ENCODE assay signal across 8 cellular contexts in genomic region chr19:1074512-1075283, GRCh38. TPM values are rescaled to one million over a fixed set of nuclear protein-coding genes. Genes with fewer than 3 reads are reported as not detected.
DNase-seq lines count a peak whose midpoint lies in the region; ATAC-seq and TF ChIP-seq lines count a peak whose summit lies in the region.

No MANE protein-coding gene starts in this region.

- H3K27ac ChIP-seq in lung (ENCODE audit: low read depth in 1 of 2, low read length in 1 of 2): peak overlapping the region in 1 of 2 donors; percentile 61

- no peaks in the 10 kb centered on the region for H3K9me3 Mint-ChIP-seq in activated naive CD4-positive, alpha-beta T cell treated with anti-CD3 and anti-CD28 coated beads, Interleukin-2, amount 50 U/mL, for 24 hours
- H3K9me3 Mint-ChIP-seq in stimulated activated naive B cell treated with anti-CD40 and anti-IgM and Interleukin-4, amounts not matched to agents 10 μg/mL and 1 μg/mL and 100 μg/mL, for 72 hours: no peaks in the 10 kb centered on the region

- no peak overlapping the region for H3K4me3 Mint-ChIP-seq in activated naive CD4-positive, alpha-beta T cell treated with anti-CD3 and anti-CD28 coated beads, Interleukin-2, amount 50 U/mL, for 24 hours
- H3K4me3 Mint-ChIP-seq in stimulated activated naive B cell treated with anti-CD40 and anti-IgM and Interleukin-4, amounts not matched to agents 10 μg/mL and 1 μg/mL and 100 μg/mL, for 72 hours: peak overlapping the region; percentile 53 to 76

- H3K9me3 ChIP-seq in lung (ENCODE audit: control insufficient read depth in 2 of 2, insufficient read depth in 1 of 2, low read length in 1 of 2): no peaks in the 10 kb centered on the region

- H3K4me3 ChIP-seq in lung: no peak overlapping the region

- no peak for TF ChIP-seq CTCF in lung (IDR thresholded peaks at IDR 0.05; ENCODE audit: control extremely low read depth, extremely low read depth)

- peaks cover 0 to 30% of the 10 kb centered on the region in 2 donors for H3K36me3 ChIP-seq in lung (ENCODE audit: control insufficient read depth in 2 of 2, insufficient read depth in 2 of 2, low read length in 2 of 2)

- DNase-seq in AG08396 (ENCODE audit: low spot score) (peak; percentile 82), NCI-H1436 treated with DMSO at 0.1 percent for 48 hours (lab: John Stamatoyannopoulos, UW) (peak; percentile 67), T-helper 1 cell (peak; percentile 89 to 97 (median 93)), lung (ENCODE audit: low spot score) (peak; percentile 92)
- DNase-seq in stimulated activated naive B cell treated with anti-CD40 and anti-IgM and Interleukin-4, amounts not matched to agents 10 μg/mL and 1 μg/mL and 100 μg/mL, for 72 hours: peak; percentile 53

- WGBS in lung, 2 donors: 19 to 30% methylated on average over 18 to 55 of the region's 55 CpGs

- H3K36me3 Mint-ChIP-seq in activated naive CD4-positive, alpha-beta T cell treated with anti-CD3 and anti-CD28 coated beads, Interleukin-2, amount 50 U/mL, for 24 hours: peaks cover 5% of the 10 kb centered on the region
- peaks cover 36 to 41% of the 10 kb centered on the region in 2 donors for H3K36me3 Mint-ChIP-seq in stimulated activated naive B cell treated with anti-CD40 and anti-IgM and Interleukin-4, amounts not matched to agents 10 μg/mL and 1 μg/mL and 100 μg/mL, for 72 hours

- H3K4me1 ChIP-seq in lung (ENCODE audit: control insufficient read depth in 2 of 2, insufficient read depth in 2 of 2, low read length in 2 of 2): peaks cover 0 to 21% of the 10 kb centered on the region in 2 donors

- H3K27me3 ChIP-seq in lung (ENCODE audit: control insufficient read depth, insufficient read depth): no peaks in the 10 kb centered on the region

- H3K27ac Mint-ChIP-seq in activated naive CD4-positive, alpha-beta T cell treated with anti-CD3 and anti-CD28 coated beads, Interleukin-2, amount 50 U/mL, for 24 hours: peak overlapping the region; percentile 87
- H3K27ac Mint-ChIP-seq in stimulated activated naive B cell treated with anti-CD40 and anti-IgM and Interleukin-4, amounts not matched to agents 10 μg/mL and 1 μg/mL and 100 μg/mL, for 72 hours: no peak overlapping the region

- no peaks in the 10 kb centered on the region for H3K27me3 Mint-ChIP-seq in activated naive CD4-positive, alpha-beta T cell treated with anti-CD3 and anti-CD28 coated beads, Interleukin-2, amount 50 U/mL, for 24 hours
- no peaks in the 10 kb centered on the region for H3K27me3 Mint-ChIP-seq in stimulated activated naive B cell treated with anti-CD40 and anti-IgM and Interleukin-4, amounts not matched to agents 10 μg/mL and 1 μg/mL and 100 μg/mL, for 72 hours

- ATAC-seq in GM19351 (IDR thresholded peaks at IDR 0.05; ENCODE audit: unreplicated experiment): peak; percentile 55
- peak; percentile 32 for ATAC-seq in lung (ENCODE audit: insufficient read depth, low FRiP score)
- ATAC-seq in stimulated activated naive B cell treated with anti-CD40 and anti-IgM and Interleukin-4, amounts not matched to agents 10 μg/mL and 1 μg/mL and 100 μg/mL, for 72 hours (replicated peaks): peak; percentile 32 to 51
- ATAC-seq in GM21737 (IDR thresholded peaks at IDR 0.05; ENCODE audit: unreplicated experiment): no peak

- H3K4me1 Mint-ChIP-seq in activated naive CD4-positive, alpha-beta T cell treated with anti-CD3 and anti-CD28 coated beads, Interleukin-2, amount 50 U/mL, for 24 hours: peaks cover 54% of the 10 kb centered on the region
- H3K4me1 Mint-ChIP-seq in stimulated activated naive B cell treated with anti-CD40 and anti-IgM and Interleukin-4, amounts not matched to agents 10 μg/mL and 1 μg/mL and 100 μg/mL, for 72 hours: peaks cover 30 to 60% of the 10 kb centered on the region in 2 donors

RNA-seq across cellular contexts. Expression of gene ARHGAP45, which starts 7.7 kb away (rescaled TPM):
- total RNA-seq in lung: 10 to 100 TPM; 23.8 to 86.4 TPM
- polyA plus RNA-seq in lung: 100 to 1,000 TPM in 1 of 2 donors, 10 to 100 TPM in 1; 75.4 to 117 TPM

RNA-seq across cellular contexts. Expression of gene POLR2E, which starts 20.5 kb away (rescaled TPM):
- total RNA-seq in lung: 100 to 1,000 TPM in 1 of 2 donors, 10 to 100 TPM in 1; 78.4 to 188 TPM
- 100 to 1,000 TPM; 120 to 196 TPM for polyA plus RNA-seq in lung

RNA-seq across cellular contexts. Expression of gene GPX4, which starts 29.1 kb away (rescaled TPM):
- 100 to 1,000 TPM in 1 of 2 donors, 10 to 100 TPM in 1; 91.6 to 365 TPM for total RNA-seq in lung
- 1,000 to 10,000 TPM in 1 of 2 donors, 100 to 1,000 TPM in 1; 566 to 1,031 TPM for polyA plus RNA-seq in lung

RNA-seq across cellular contexts. Expression of gene ABCA7, which starts 34.8 kb away (rescaled TPM):
- 10 to 100 TPM; 20.1 to 50.0 TPM for total RNA-seq in lung
- polyA plus RNA-seq in lung: 10 to 100 TPM; 33.5 to 54.4 TPM

RNA-seq across cellular contexts. Expression of gene CNN2, which starts 48.3 kb away (rescaled TPM):
- 100 to 1,000 TPM; 161 to 236 TPM for total RNA-seq in lung
- polyA plus RNA-seq in lung: 100 to 1,000 TPM; 162 to 198 TPM
